8 cellular contexts compared by ENCODE assay signal in the genomic region with DNA sequence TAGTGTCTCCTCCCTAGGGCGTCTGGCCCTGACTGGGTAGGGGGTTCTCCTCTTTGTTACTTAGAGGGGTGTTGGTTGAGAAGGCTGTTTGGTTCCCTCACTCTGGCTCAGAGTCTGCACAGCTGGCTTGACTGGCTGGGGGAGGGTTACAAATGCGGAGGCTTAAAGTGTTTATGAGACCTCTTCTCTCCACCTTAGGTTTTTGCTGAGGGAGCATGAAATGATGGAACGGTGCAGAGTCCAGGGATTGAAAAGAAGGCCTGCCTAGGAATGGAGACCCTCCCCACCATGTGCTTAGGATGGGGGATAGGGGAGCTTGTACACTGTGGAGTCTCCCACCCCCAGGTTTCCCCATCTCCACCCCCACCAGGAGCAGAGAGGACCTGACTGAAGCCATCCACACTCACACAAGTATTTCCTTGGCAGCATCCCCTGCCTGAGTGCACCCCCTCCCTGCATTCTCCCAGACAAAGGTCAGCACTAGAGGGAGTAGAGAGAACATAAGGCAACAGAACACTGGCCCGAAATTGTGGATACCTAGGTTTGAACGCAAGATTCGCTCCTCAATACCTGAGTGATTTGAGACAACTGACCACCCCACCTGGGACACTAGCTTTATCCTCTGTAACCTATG. TPM values are rescaled to one million over a fixed set of nuclear protein-coding genes. Genes with fewer than 3 reads are reported as not detected.
DNase-seq lines count a peak whose midpoint lies in the region; ATAC-seq and TF ChIP-seq lines count a peak whose summit lies in the region.

No MANE protein-coding gene starts in this region.

- POLR2A ChIA-PET in CD4-positive, alpha-beta T cell (lab: Charles Lee): interaction anchor here (0.6 to 4.8 kb wide), 8 partner anchors 10 to 802 kb away, joined by 3 to 25 read pairs (median 5); a partner anchor contains a TSS
- POLR2A ChIA-PET in PC-3 (lab: Charles Lee; ENCODE audit: unreplicated experiment): no interaction called here

- peak overlapping the region; percentile 96 for H3K27ac ChIP-seq in CD4-positive, alpha-beta T cell (ENCODE audit: low read depth, low read length)
- no peak overlapping the region for H3K27ac ChIP-seq in PC-3 (ENCODE audit: low read length)
- H3K27ac ChIP-seq in esophagus squamous epithelium: peak overlapping the region; percentile 96 to 100 (median 98)
- peak overlapping the region; percentile 98 for H3K27ac ChIP-seq in neuronal stem cell (replicated peaks; ENCODE audit: low read length)

- no peak overlapping the region for H2BK12ac ChIP-seq in neuronal stem cell (ENCODE audit: low read length)

- H3K27ac Mint-ChIP-seq in CD4-positive, alpha-beta T cell: peak overlapping the region; percentile 89

- H3K79me2 ChIP-seq in PC-3 (ENCODE audit: low read length): peaks cover 31% of the 10 kb centered on the region

- WGBS in esophagus squamous epithelium, 2 donors: 43 to 56% methylated on average over 3 to 5 of the region's 6 CpGs
- no CpG with 5 or more reads among the region's 6 CpGs for WGBS in neuronal stem cell (ENCODE audit: extremely low coverage in 2 of 2, insufficient read length in 2 of 2, insufficient replicate concordance in 1 of 2), 2 donors

- H3K9me3 ChIP-seq in CD4-positive, alpha-beta T cell (ENCODE audit: control insufficient read depth, low read length): no peaks in the 10 kb centered on the region
- H3K9me3 ChIP-seq in PC-3 (ENCODE audit: low read length): no peaks in the 10 kb centered on the region
- H3K9me3 ChIP-seq in esophagus squamous epithelium: no peaks in the 10 kb centered on the region
- H3K9me3 ChIP-seq in neuronal stem cell (replicated peaks in 1 of 2; ENCODE audit: control insufficient read depth in 2 of 2, insufficient read depth in 1 of 2, low read depth in 1 of 2, low read length in 2 of 2): no peaks in the 10 kb centered on the region

- peaks cover 21% of the 10 kb centered on the region for H3K4me1 ChIP-seq in PC-3 (ENCODE audit: insufficient read depth, low read length)
- peaks cover 23 to 49% (median 32%) of the 10 kb centered on the region in 3 donors for H3K4me1 ChIP-seq in esophagus squamous epithelium
- peaks cover 34 to 37% of the 10 kb centered on the region in 2 donors for H3K4me1 ChIP-seq in neuronal stem cell (ENCODE audit: control insufficient read depth in 2 of 2, insufficient read depth in 1 of 2, low read depth in 1 of 2, low read length in 2 of 2)

- H3K36me3 ChIP-seq in PC-3 (ENCODE audit: low read depth, low read length) (no peaks in the 10 kb centered on the region), esophagus squamous epithelium (no peaks in the 10 kb centered on the region), neuronal stem cell (replicated peaks in 1 of 2; ENCODE audit: control insufficient read depth in 2 of 2, insufficient read depth in 2 of 2, low read length in 2 of 2) (no peaks in the 10 kb centered on the region)

- no TSS peak for BruUV-seq in PC-3 (replicated peaks; lab: Mats Ljungman, UMichigan)

- H2AFZ ChIP-seq in PC-3 (ENCODE audit: low read length): no peak overlapping the region
- H2AFZ ChIP-seq in neuronal stem cell (ENCODE audit: low read length): peak overlapping the region; percentile 89

- peak overlapping the region; percentile 65 for H2BK15ac ChIP-seq in neuronal stem cell (ENCODE audit: low read length)

- no peak overlapping the region for H4K8ac ChIP-seq in neuronal stem cell (ENCODE audit: low read depth, low read length)

- CTCF ChIA-PET in CD4-positive, alpha-beta T cell (lab: Charles Lee): interaction anchor here (0.6 to 3.1 kb wide), 2 partner anchors 11 to 13 kb away, joined by 4 to 11 read pairs; a partner anchor contains a TSS
- CTCF ChIA-PET in PC-3 (lab: Charles Lee): no interaction called here

- peak overlapping the region; percentile 95 for H3K4me3 Mint-ChIP-seq in CD4-positive, alpha-beta T cell

- H2BK120ac ChIP-seq in neuronal stem cell (ENCODE audit: low read depth, low read length): peak overlapping the region; percentile 57

- TF ChIP-seq POLR2A in esophagus squamous epithelium (IDR thresholded peaks at IDR 0.05): no peak

- DNase-seq in CD4-positive, alpha-beta T cell: no peak
- DNase-seq in PC-3: no peak
- DNase-seq in esophagus squamous epithelium (lab: John Stamatoyannopoulos, UW): no peak
- no peak for DNase-seq in neuronal stem cell (ENCODE audit: low spot score)
- DNase-seq in DMS53 treated with DMSO at 0.1 percent for 48 hours (lab: John Stamatoyannopoulos, UW; ENCODE audit: unreplicated experiment): no peak

- H3K9me2 ChIP-seq in PC-3 (replicated peaks; ENCODE audit: low read length): no peaks in the 10 kb centered on the region

- H3K23ac ChIP-seq in neuronal stem cell (ENCODE audit: low read depth, low read length, poor library complexity): no peak overlapping the region

- no peaks in the 10 kb centered on the region for H3K27me3 Mint-ChIP-seq in CD4-positive, alpha-beta T cell

- H3K4me3 ChIP-seq in PC-3 (ENCODE audit: low read length) (no peak overlapping the region), esophagus squamous epithelium (peak overlapping the region in 3 of 4 donors; percentile 87 to 92 (median 88)), neuronal stem cell (ENCODE audit: low read length in 2 of 2) (peak overlapping the region; percentile 86 to 92)

- no peak for ATAC-seq in CD4-positive, alpha-beta T cell (ENCODE audit: poor library complexity)
- ATAC-seq in PC-3 (no peak), HG03378 (IDR thresholded peaks at IDR 0.05; ENCODE audit: unreplicated experiment) (no peak), HG02970 (IDR thresholded peaks at IDR 0.05; ENCODE audit: low FRiP score, unreplicated experiment) (no peak), HG02798 (IDR thresholded peaks at IDR 0.05; ENCODE audit: poor library complexity, unreplicated experiment) (no peak)

- peaks cover 4% of the 10 kb centered on the region for H3K36me3 Mint-ChIP-seq in CD4-positive, alpha-beta T cell (ENCODE audit: low read depth)

- no peak overlapping the region for H3K14ac ChIP-seq in neuronal stem cell (ENCODE audit: low read length)

- no peak overlapping the region for H4K91ac ChIP-seq in neuronal stem cell (ENCODE audit: low read depth, low read length, poor library complexity)

- H3K18ac ChIP-seq in neuronal stem cell (ENCODE audit: low read length): peak overlapping the region; percentile 66

- H2BK5ac ChIP-seq in neuronal stem cell (ENCODE audit: low read length): peak overlapping the region; percentile 99

- H3K4me2 ChIP-seq in PC-3 (ENCODE audit: low read length) (no peak overlapping the region), neuronal stem cell (ENCODE audit: insufficient read depth, low read length, poor library complexity, severe bottlenecking) (peak overlapping the region; percentile 98)

- H3K9ac ChIP-seq in PC-3 (ENCODE audit: low read length): no peak overlapping the region
- no peak overlapping the region for H3K9ac ChIP-seq in neuronal stem cell (ENCODE audit: low read depth, low read length, poor library complexity)

- no peaks in the 10 kb centered on the region for H3K9me3 Mint-ChIP-seq in CD4-positive, alpha-beta T cell

- H4K20me1 ChIP-seq in PC-3 (ENCODE audit: low read length): no peaks in the 10 kb centered on the region

- no peaks in the 10 kb centered on the region for H3K27me3 ChIP-seq in CD4-positive, alpha-beta T cell (ENCODE audit: control insufficient read depth, insufficient read depth, low read length)
- H3K27me3 ChIP-seq in PC-3 (ENCODE audit: low read length) (no peaks in the 10 kb centered on the region), esophagus squamous epithelium (no peaks in the 10 kb centered on the region), neuronal stem cell (ENCODE audit: control insufficient read depth in 3 of 3, insufficient read depth in 3 of 3, low read depth in 1 of 3, low read length in 3 of 3) (no peaks in the 10 kb centered on the region)

- peaks cover 40% of the 10 kb centered on the region for H3K4me1 Mint-ChIP-seq in CD4-positive, alpha-beta T cell (ENCODE audit: low read depth)

- TF ChIP-seq CTCF in CD4-positive, alpha-beta T cell (IDR thresholded peaks at IDR 0.05): no peak
- TF ChIP-seq CTCF in PC-3 (conservative IDR thresholded peaks at IDR 0.05; ENCODE audit: low read depth, low read length) (peak; percentile 14; the same call in 1 of the 2 replicates), esophagus squamous epithelium (IDR thresholded peaks at IDR 0.05) (peak in 1 of 6 experiments; percentile 11)

- no peak overlapping the region for H3K4ac ChIP-seq in neuronal stem cell (ENCODE audit: low read length)

- H3K79me1 ChIP-seq in neuronal stem cell (ENCODE audit: low read depth, low read length): peaks cover 6% of the 10 kb centered on the region

- peak overlapping the region; percentile 12 for H2AK5ac ChIP-seq in neuronal stem cell (ENCODE audit: low read depth, low read length)

- no peaks in the 10 kb centered on the region for H3F3A ChIP-seq in PC-3 (ENCODE audit: low read length, unreplicated experiment)

- intact Hi-C loops in CD4-positive, alpha-beta T cell (cut with DNase I, micrococcal nuclease): no loop called here
- intact Hi-C loops in PC-3 (cut with micrococcal nuclease) (no loop called here), esophagus squamous epithelium (cut with DNase I) (no loop called here)

RNA-seq across cellular contexts. Expression of a gene that starts 1.7 kb away (rescaled TPM):
- total RNA-seq in CD4-positive, alpha-beta T cell: 100 to 1,000 TPM; 116 to 117 TPM
- 28.3 and 34.2 TPM in 2 replicates for total RNA-seq in PC-3 (2014; rRNA removed)
- total RNA-seq in esophagus squamous epithelium: 10 to 100 TPM; 26.2 to 54.0 (median 27.3) TPM
- 88.5 TPM for polyA plus RNA-seq in neuronal stem cell (2013, experiment 1 of 2)
- 86.1 TPM for polyA plus RNA-seq in neuronal stem cell (2013, experiment 2 of 2)

RNA-seq across cellular contexts. Expression of a gene that starts 11.0 kb away (rescaled TPM):
- 10 to 100 TPM; 22.0 to 22.9 TPM for total RNA-seq in CD4-positive, alpha-beta T cell
- total RNA-seq in PC-3 (2014; rRNA removed) (27.6 and 31.3 TPM in 2 replicates), esophagus squamous epithelium (10 to 100 TPM; 10.5 to 29.9 (median 27.2) TPM)
- 19.0 TPM for polyA plus RNA-seq in neuronal stem cell (2013, experiment 1 of 2)
- 19.9 TPM for polyA plus RNA-seq in neuronal stem cell (2013, experiment 2 of 2)

RNA-seq across cellular contexts. Expression of a gene that starts 30.3 kb away (rescaled TPM):
- 10 to 100 TPM; 34.2 to 36.1 TPM for total RNA-seq in CD4-positive, alpha-beta T cell
- total RNA-seq in PC-3 (2014; rRNA removed) (69.9 TPM in 2 replicates), esophagus squamous epithelium (10 to 100 TPM; 38.6 to 90.6 (median 83.4) TPM)
- 80.8 TPM for polyA plus RNA-seq in neuronal stem cell (2013, experiment 1 of 2)
- 80.1 TPM for polyA plus RNA-seq in neuronal stem cell (2013, experiment 2 of 2)

RNA-seq across cellular contexts. Expression of a gene that starts 56.7 kb away (rescaled TPM):
- total RNA-seq in CD4-positive, alpha-beta T cell: 10 to 100 TPM; 12.8 to 15.0 TPM
- total RNA-seq in PC-3 (2014; rRNA removed): 24.0 and 26.8 TPM in 2 replicates
- total RNA-seq in esophagus squamous epithelium: 10 to 100 TPM; 22.7 to 29.4 (median 23.3) TPM
- 6.3 TPM for polyA plus RNA-seq in neuronal stem cell (2013, experiment 1 of 2)
- polyA plus RNA-seq in neuronal stem cell (2013, experiment 2 of 2): 6.3 TPM
